ENCODE assay signal across 8 cellular contexts in the genomic region with DNA sequence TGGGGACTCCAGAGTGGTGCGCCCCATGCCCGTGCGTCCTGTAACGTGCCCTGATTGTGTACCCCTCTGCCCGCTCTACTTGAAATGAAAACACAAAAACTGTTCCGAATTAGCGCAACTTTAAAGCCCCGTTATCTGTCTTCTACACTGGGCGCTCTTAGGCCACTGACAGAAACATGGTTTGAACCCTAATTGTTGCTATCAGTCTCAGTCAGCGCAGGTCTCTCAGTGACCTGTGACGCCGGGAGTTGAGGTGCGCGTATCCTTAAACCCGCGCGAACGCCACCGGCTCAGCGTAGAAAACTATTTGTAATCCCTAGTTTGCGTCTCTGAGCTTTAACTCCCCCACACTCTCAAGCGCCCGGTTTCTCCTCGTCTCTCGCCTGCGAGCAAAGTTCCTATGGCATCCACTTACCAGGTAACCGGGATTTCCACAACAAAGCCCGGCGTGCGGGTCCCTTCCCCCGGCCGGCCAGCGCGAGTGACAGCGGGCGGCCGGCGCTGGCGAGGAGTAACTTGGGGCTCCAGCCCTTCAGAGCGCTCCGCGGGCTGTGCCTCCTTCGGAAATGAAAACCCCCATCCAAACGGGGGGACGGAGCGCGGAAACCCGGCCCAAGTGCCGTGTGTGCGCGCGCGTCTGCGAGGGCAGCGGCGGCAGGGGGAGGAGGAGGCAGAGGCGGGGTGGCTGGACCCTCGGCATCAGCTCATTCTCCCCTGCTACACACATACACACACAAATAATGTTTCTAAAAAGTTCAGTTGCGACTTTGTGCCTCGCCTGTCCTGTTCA. TPM values are rescaled to one million over a fixed set of nuclear protein-coding genes. Genes with fewer than 3 reads are reported as not detected.
DNase-seq lines count a peak whose midpoint lies in the region; ATAC-seq and TF ChIP-seq lines count a peak whose summit lies in the region.

No MANE protein-coding gene starts in this region.

- H3K9ac ChIP-seq in iPS-18a (ENCODE audit: low read length): peak overlapping the region; percentile 16

- ATAC-seq in gastrocnemius medialis (no peak), GM21717 (IDR thresholded peaks at IDR 0.05; ENCODE audit: unreplicated experiment) (no peak), HG02970 (IDR thresholded peaks at IDR 0.05; ENCODE audit: low FRiP score, unreplicated experiment) (no peak)

- H3K27ac ChIP-seq in ascending aorta (peak overlapping the region; percentile 97 to 99), iPS-18a (ENCODE audit: low read length) (no peak overlapping the region), gastrocnemius medialis (peak overlapping the region; percentile 80 to 87 (median 84))

- DNase-seq in NCI-H69 (lab: John Stamatoyannopoulos, UW) (peak; percentile 57), ascending aorta (ENCODE audit: low spot score in 2 of 2) (peak in 1 of 2 donors; percentile 75), gastrocnemius medialis (peak in 1 of 2 donors; percentile 12), cerebellar nuclear complex (lab: John Stamatoyannopoulos, UW) (no peak)

- H3K9me3 ChIP-seq in ascending aorta (no peaks in the 10 kb centered on the region), iPS-18a (ENCODE audit: control insufficient read depth, low read depth, low read length) (no peaks in the 10 kb centered on the region), gastrocnemius medialis (no peaks in the 10 kb centered on the region)

- TF ChIP-seq POLR2A in gastrocnemius medialis (IDR thresholded peaks at IDR 0.05): no peak

- H3K36me3 ChIP-seq in ascending aorta: no peaks in the 10 kb centered on the region
- H3K36me3 ChIP-seq in iPS-18a (ENCODE audit: control insufficient read depth, low read depth, low read length): no peaks in the 10 kb centered on the region
- no peaks in the 10 kb centered on the region for H3K36me3 ChIP-seq in gastrocnemius medialis

- no peak for TF ChIP-seq CTCF in ascending aorta (IDR thresholded peaks at IDR 0.05)
- no peak for TF ChIP-seq CTCF in gastrocnemius medialis (IDR thresholded peaks at IDR 0.05 in 4 of 5, conservative IDR thresholded peaks at IDR 0.05 in 1 of 5)

- H3K27me3 ChIP-seq in ascending aorta (no peaks in the 10 kb centered on the region), iPS-18a (ENCODE audit: control insufficient read depth, insufficient read depth, low read length) (peaks cover 61% of the 10 kb centered on the region), gastrocnemius medialis (no peaks in the 10 kb centered on the region)

- intact Hi-C loops in ascending aorta (cut with DNase I): loop anchor here (5.0 to 10.0 kb wide), 5 partner anchors 207 to 1926 kb away; a partner anchor contains a TSS
- intact Hi-C loops in gastrocnemius medialis (cut with DNase I; ENCODE audit: low total_unique reads): loop anchor here (5.0 kb wide), 3 partner anchors 38 to 772 kb away; a partner anchor contains a TSS

- H3K4me1 ChIP-seq in ascending aorta: peaks cover 4 to 14% of the 10 kb centered on the region in 2 donors
- H3K4me1 ChIP-seq in iPS-18a (ENCODE audit: control insufficient read depth, low read depth, low read length): peaks cover 6% of the 10 kb centered on the region
- H3K4me1 ChIP-seq in gastrocnemius medialis: peaks cover 4 to 9% of the 10 kb centered on the region in 2 donors

- H3K4me3 ChIP-seq in GM08714 (ENCODE audit: low read length) (peak overlapping the region; percentile 81; the same call in 1 of the 2 replicates), ascending aorta (peak overlapping the region; percentile 68 to 77), iPS-18a (ENCODE audit: low read length) (peak overlapping the region; percentile 80), gastrocnemius medialis (peak overlapping the region; percentile 67 to 87 (median 76))

- in situ Hi-C loops in gastrocnemius medialis (cut with MboI; ENCODE audit: low sequenced_read_pairs in 4 of 4): no loop called here

RNA-seq across cellular contexts. Expression of a gene that starts 0.7 kb away (rescaled TPM):
- total RNA-seq in ascending aorta (11.9 TPM), gastrocnemius medialis (1 to 10 TPM; 3.9 to 6.7 (median 4.2) TPM)
